In the genomic region with DNA sequence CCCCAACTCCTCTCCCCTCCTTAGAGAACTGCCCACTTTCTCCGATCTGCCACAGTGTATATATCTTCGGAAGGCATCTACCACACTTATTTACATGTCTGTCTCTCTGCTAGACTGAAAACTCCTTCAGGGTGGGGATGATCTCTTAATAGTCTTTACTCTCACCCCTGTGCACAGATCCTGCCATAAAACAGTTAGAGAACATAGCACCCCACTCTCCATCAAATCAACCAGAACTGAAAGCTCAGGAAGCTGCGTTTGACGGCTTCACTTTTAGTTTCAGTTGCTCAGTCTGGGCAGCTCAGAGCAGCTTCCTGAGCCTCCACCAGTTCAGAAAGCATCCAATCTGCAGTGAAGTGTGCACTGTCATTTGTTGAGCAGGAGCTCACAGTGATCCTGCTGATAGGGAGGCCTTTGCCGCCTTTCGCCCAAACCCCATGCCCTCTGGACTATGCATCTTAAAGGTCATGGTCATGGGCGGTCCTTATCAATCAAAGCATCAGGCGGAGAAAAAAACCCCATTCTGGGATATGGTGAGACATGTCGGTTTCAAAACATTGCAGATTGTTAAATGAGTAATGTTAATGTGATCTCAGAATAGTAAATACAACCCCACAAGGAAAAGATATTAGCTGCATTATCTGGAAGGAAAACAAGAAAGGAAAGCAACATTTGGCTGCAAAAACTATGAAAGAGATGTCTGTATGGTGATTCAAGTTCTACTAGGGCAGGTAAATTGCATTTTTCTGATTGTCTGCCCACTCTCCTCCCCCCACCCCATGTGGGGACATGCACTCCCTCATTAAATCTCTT, we compare ENCODE assay signal across 1 cellular context.
TF ChIP-seq lines count a peak whose summit lies in the region.

No MANE protein-coding gene starts in this region.

TF ChIP-seq in H1, 55 proteins besides CTCF, POLR2A, EP300 and RAD21 (continued from another document):
- TF ChIP-seq, protein P1, sequence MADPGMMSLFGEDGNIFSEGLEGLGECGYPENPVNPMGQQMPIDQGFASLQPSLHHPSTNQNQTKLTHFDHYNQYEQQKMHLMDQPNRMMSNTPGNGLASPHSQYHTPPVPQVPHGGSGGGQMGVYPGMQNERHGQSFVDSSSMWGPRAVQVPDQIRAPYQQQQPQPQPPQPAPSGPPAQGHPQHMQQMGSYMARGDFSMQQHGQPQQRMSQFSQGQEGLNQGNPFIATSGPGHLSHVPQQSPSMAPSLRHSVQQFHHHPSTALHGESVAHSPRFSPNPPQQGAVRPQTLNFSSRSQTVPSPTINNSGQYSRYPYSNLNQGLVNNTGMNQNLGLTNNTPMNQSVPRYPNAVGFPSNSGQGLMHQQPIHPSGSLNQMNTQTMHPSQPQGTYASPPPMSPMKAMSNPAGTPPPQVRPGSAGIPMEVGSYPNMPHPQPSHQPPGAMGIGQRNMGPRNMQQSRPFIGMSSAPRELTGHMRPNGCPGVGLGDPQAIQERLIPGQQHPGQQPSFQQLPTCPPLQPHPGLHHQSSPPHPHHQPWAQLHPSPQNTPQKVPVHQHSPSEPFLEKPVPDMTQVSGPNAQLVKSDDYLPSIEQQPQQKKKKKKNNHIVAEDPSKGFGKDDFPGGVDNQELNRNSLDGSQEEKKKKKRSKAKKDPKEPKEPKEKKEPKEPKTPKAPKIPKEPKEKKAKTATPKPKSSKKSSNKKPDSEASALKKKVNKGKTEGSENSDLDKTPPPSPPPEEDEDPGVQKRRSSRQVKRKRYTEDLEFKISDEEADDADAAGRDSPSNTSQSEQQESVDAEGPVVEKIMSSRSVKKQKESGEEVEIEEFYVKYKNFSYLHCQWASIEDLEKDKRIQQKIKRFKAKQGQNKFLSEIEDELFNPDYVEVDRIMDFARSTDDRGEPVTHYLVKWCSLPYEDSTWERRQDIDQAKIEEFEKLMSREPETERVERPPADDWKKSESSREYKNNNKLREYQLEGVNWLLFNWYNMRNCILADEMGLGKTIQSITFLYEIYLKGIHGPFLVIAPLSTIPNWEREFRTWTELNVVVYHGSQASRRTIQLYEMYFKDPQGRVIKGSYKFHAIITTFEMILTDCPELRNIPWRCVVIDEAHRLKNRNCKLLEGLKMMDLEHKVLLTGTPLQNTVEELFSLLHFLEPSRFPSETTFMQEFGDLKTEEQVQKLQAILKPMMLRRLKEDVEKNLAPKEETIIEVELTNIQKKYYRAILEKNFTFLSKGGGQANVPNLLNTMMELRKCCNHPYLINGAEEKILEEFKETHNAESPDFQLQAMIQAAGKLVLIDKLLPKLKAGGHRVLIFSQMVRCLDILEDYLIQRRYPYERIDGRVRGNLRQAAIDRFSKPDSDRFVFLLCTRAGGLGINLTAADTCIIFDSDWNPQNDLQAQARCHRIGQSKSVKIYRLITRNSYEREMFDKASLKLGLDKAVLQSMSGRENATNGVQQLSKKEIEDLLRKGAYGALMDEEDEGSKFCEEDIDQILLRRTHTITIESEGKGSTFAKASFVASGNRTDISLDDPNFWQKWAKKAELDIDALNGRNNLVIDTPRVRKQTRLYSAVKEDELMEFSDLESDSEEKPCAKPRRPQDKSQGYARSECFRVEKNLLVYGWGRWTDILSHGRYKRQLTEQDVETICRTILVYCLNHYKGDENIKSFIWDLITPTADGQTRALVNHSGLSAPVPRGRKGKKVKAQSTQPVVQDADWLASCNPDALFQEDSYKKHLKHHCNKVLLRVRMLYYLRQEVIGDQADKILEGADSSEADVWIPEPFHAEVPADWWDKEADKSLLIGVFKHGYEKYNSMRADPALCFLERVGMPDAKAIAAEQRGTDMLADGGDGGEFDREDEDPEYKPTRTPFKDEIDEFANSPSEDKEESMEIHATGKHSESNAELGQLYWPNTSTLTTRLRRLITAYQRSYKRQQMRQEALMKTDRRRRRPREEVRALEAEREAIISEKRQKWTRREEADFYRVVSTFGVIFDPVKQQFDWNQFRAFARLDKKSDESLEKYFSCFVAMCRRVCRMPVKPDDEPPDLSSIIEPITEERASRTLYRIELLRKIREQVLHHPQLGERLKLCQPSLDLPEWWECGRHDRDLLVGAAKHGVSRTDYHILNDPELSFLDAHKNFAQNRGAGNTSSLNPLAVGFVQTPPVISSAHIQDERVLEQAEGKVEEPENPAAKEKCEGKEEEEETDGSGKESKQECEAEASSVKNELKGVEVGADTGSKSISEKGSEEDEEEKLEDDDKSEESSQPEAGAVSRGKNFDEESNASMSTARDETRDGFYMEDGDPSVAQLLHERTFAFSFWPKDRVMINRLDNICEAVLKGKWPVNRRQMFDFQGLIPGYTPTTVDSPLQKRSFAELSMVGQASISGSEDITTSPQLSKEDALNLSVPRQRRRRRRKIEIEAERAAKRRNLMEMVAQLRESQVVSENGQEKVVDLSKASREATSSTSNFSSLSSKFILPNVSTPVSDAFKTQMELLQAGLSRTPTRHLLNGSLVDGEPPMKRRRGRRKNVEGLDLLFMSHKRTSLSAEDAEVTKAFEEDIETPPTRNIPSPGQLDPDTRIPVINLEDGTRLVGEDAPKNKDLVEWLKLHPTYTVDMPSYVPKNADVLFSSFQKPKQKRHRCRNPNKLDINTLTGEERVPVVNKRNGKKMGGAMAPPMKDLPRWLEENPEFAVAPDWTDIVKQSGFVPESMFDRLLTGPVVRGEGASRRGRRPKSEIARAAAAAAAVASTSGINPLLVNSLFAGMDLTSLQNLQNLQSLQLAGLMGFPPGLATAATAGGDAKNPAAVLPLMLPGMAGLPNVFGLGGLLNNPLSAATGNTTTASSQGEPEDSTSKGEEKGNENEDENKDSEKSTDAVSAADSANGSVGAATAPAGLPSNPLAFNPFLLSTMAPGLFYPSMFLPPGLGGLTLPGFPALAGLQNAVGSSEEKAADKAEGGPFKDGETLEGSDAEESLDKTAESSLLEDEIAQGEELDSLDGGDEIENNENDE (IDR thresholded peaks at IDR 0.05; ENCODE audit: insufficient replicate concordance, low read length), result no peak
- TF ChIP-seq ASH2L (IDR thresholded peaks at IDR 0.05; ENCODE audit: low read length) (no peak), SP1 (IDR thresholded peaks at IDR 0.05; ENCODE audit: low read depth, low read length) (no peak), POLR2AphosphoS5 (IDR thresholded peaks at IDR 0.05; ENCODE audit: low read depth, low read length) (no peak), RNF2 (IDR thresholded peaks at IDR 0.05; ENCODE audit: borderline replicate concordance, low read depth, low read length, missing control alignments, poor library complexity, severe bottlenecking) (no peak)
